ENCODE assay signal across 13 cellular contexts in genomic region chr2:20590704-20591515, GRCh38. TPM values are rescaled to one million over a fixed set of nuclear protein-coding genes. Genes with fewer than 3 reads are reported as not detected.
DNase-seq lines count a peak whose midpoint lies in the region; ATAC-seq, FAIRE-seq and TF ChIP-seq lines count a peak whose summit lies in the region.
"Had no signal": no experiment of that assay in that cellular context is flagged by ENCODE, and none has a peak within 500 bp of the region (broad histone marks: within the 10 kb centered on the region; RNA-seq: fewer than 3 reads in every experiment).

No MANE protein-coding gene starts in this region.

- FAIRE-seq in urothelium cell line (lab: Jason Lieb, UNC), result no peak

- H3K4me2 ChIP-seq in neuronal stem cell (ENCODE audit: insufficient read depth, low read length, poor library complexity, severe bottlenecking), result no peak overlapping the region

- H3K27me3 ChIP-seq in ACC112 (ENCODE audit: insufficient read depth, low read length) (no peaks in the 10 kb centered on the region), Peyer's patch (no peaks in the 10 kb centered on the region), neuronal stem cell (ENCODE audit: control insufficient read depth in 3 of 3, insufficient read depth in 3 of 3, low read depth in 1 of 3, low read length in 3 of 3) (no peaks in the 10 kb centered on the region)
- H3K27me3 ChIP-seq in CD4-positive, alpha-beta memory T cell (ENCODE audit: insufficient read depth, low read length), result no peaks in the 10 kb centered on the region
- H3K27me3 ChIP-seq: thyroid gland had no signal

- H4K8ac ChIP-seq in neuronal stem cell (ENCODE audit: low read depth, low read length), result no peak overlapping the region

- no peak overlapping the region for H2BK120ac ChIP-seq in neuronal stem cell (ENCODE audit: low read depth, low read length)

- H3K79me1 ChIP-seq in neuronal stem cell (ENCODE audit: low read depth, low read length), result no peaks in the 10 kb centered on the region

- H3K36me3 ChIP-seq in ACC112 (ENCODE audit: insufficient read depth, low read length), result no peaks in the 10 kb centered on the region
- no peaks in the 10 kb centered on the region for H3K36me3 ChIP-seq in Peyer's patch
- H3K36me3 ChIP-seq in neuronal stem cell (replicated peaks in 1 of 2; ENCODE audit: control insufficient read depth in 2 of 2, insufficient read depth in 2 of 2, low read length in 2 of 2), result no peaks in the 10 kb centered on the region
- H3K36me3 ChIP-seq in CD4-positive, alpha-beta memory T cell (ENCODE audit: insufficient read depth, low read length), result no peaks in the 10 kb centered on the region
- H3K36me3 ChIP-seq: thyroid gland had no signal

- H3K23ac ChIP-seq in neuronal stem cell (ENCODE audit: low read depth, low read length, poor library complexity), result no peak overlapping the region

- H2BK15ac ChIP-seq in neuronal stem cell (ENCODE audit: low read length), result peak overlapping the region; percentile 28

- no peak overlapping the region for H2BK5ac ChIP-seq in neuronal stem cell (ENCODE audit: low read length)

- TF ChIP-seq POLR2A in Peyer's patch (IDR thresholded peaks at IDR 0.05), result no peak

- H3K4me3 Mint-ChIP-seq in CD4-positive, alpha-beta memory T cell, result no peak overlapping the region
- H3K4me3 Mint-ChIP-seq: T-helper 17 cell had no signal

- H4K91ac ChIP-seq in neuronal stem cell (ENCODE audit: low read depth, low read length, poor library complexity), result no peak overlapping the region

- WGBS in neuronal stem cell (ENCODE audit: extremely low coverage in 2 of 2, insufficient read length in 2 of 2, insufficient replicate concordance in 1 of 2), 2 donors, result no CpG with 5 or more reads among the region's 11 CpGs

- DNase-seq in Peyer's patch, result peak in 2 of 3 donors; percentile 33 to 46
- DNase-seq in left cardiac atrium, result peak; percentile 53
- DNase-seq in neuronal stem cell (ENCODE audit: low spot score), result no peak
- DNase-seq in CD4-positive, alpha-beta memory T cell, result no peak
- no peak for DNase-seq in urothelium cell line (ENCODE audit: low spot score)
- DNase-seq: activated CD4-positive, alpha-beta T cell treated with anti-CD3 and anti-CD28 coated beads for 4 hours; DMS79 treated with DMSO at 0.1 percent for 48 hours; OCI-M1; T-helper 17 cell had no signal

- no peak overlapping the region for H3K9ac ChIP-seq in neuronal stem cell (ENCODE audit: low read depth, low read length, poor library complexity)

- peak overlapping the region; percentile 48 for H3K18ac ChIP-seq in neuronal stem cell (ENCODE audit: low read length)

- H3K27ac ChIP-seq in ACC112 (ENCODE audit: low read depth, low read length) (peak overlapping the region; percentile 60), Peyer's patch (no peak overlapping the region), neuronal stem cell (replicated peaks; ENCODE audit: low read length) (no peak overlapping the region)
- no peak overlapping the region for H3K27ac ChIP-seq in CD4-positive, alpha-beta memory T cell (ENCODE audit: low read depth, low read length)
- H3K27ac ChIP-seq: thyroid gland had no signal

- H3K14ac ChIP-seq in neuronal stem cell (ENCODE audit: low read length), result peak overlapping the region; percentile 76

- POLR2A ChIA-PET in CD4-positive, alpha-beta memory T cell (lab: Charles Lee; ENCODE audit: partially characterized antibody), result interaction anchor here (1.3 kb wide), 1 partner anchor 14 kb away, joined by 3 read pairs; no protein-coding TSS in a partner anchor

- no peaks in the 10 kb centered on the region for H3K27me3 Mint-ChIP-seq in CD4-positive, alpha-beta memory T cell
- H3K27me3 Mint-ChIP-seq: T-helper 17 cell had no signal

- H3K4me1 ChIP-seq in ACC112 (ENCODE audit: control insufficient read depth, insufficient read depth, low read length, unreplicated experiment) (peaks cover 58% of the 10 kb centered on the region), Peyer's patch (peaks cover 0 to 14% (median 6%) of the 10 kb centered on the region in 4 donors), neuronal stem cell (ENCODE audit: control insufficient read depth in 2 of 2, insufficient read depth in 1 of 2, low read depth in 1 of 2, low read length in 2 of 2) (peaks cover 8 to 21% of the 10 kb centered on the region in 2 donors)
- no peaks in the 10 kb centered on the region for H3K4me1 ChIP-seq in CD4-positive, alpha-beta memory T cell (ENCODE audit: insufficient read depth, low read length)

- no peaks in the 10 kb centered on the region for H3K9me3 ChIP-seq in Peyer's patch
- no peaks in the 10 kb centered on the region for H3K9me3 ChIP-seq in neuronal stem cell (replicated peaks in 1 of 2; ENCODE audit: control insufficient read depth in 2 of 2, insufficient read depth in 1 of 2, low read depth in 1 of 2, low read length in 2 of 2)
- H3K9me3 ChIP-seq in CD4-positive, alpha-beta memory T cell (ENCODE audit: control insufficient read depth in 1 of 2, low read length in 2 of 2), result no peaks in the 10 kb centered on the region
- H3K9me3 ChIP-seq: thyroid gland had no signal

- H2AK5ac ChIP-seq in neuronal stem cell (ENCODE audit: low read depth, low read length), result peak overlapping the region; percentile 73

- H3K4me1 Mint-ChIP-seq in CD4-positive, alpha-beta memory T cell, result peaks cover 0 to 5% (median under 1%) of the 10 kb centered on the region in 4 donors

- intact Hi-C loops in left cardiac atrium (cut with DNase I), result no loop called here
- intact Hi-C loops in CD4-positive, alpha-beta memory T cell (cut with micrococcal nuclease), result no loop called here

- no peak for TF ChIP-seq CTCF in Peyer's patch (IDR thresholded peaks at IDR 0.05)

- H2BK12ac ChIP-seq in neuronal stem cell (ENCODE audit: low read length), result no peak overlapping the region

- CTCF ChIA-PET in CD4-positive, alpha-beta memory T cell (lab: Charles Lee; ENCODE audit: partially characterized antibody), result no interaction called here

- H3K27ac Mint-ChIP-seq in CD4-positive, alpha-beta memory T cell, result no peak overlapping the region
- H3K27ac Mint-ChIP-seq: T-helper 17 cell had no signal

- H3K36me3 Mint-ChIP-seq in CD4-positive, alpha-beta memory T cell, result peaks cover 0 to 3% of the 10 kb centered on the region in 2 donors

- peak; percentile 52 to 65 for ATAC-seq in left cardiac atrium
- ATAC-seq in GM18873 (IDR thresholded peaks at IDR 0.05; ENCODE audit: low FRiP score, unreplicated experiment), result no peak
- no peak for ATAC-seq in HG02763 (IDR thresholded peaks at IDR 0.05; ENCODE audit: unreplicated experiment)
- ATAC-seq: T-helper 17 cell had no signal

- H2AFZ ChIP-seq in ACC112 (ENCODE audit: low read length, unreplicated experiment), result no peak overlapping the region
- no peak overlapping the region for H2AFZ ChIP-seq in neuronal stem cell (ENCODE audit: low read length)

- H3K4me3 ChIP-seq in ACC112 (ENCODE audit: low read depth, low read length) (no peak overlapping the region), Peyer's patch (no peak overlapping the region), neuronal stem cell (ENCODE audit: low read length in 2 of 2) (no peak overlapping the region)
- H3K4me3 ChIP-seq in CD4-positive, alpha-beta memory T cell (ENCODE audit: low read length in 2 of 2), result no peak overlapping the region
- H3K4me3 ChIP-seq: thyroid gland had no signal

- H3K4ac ChIP-seq in neuronal stem cell (ENCODE audit: low read length), result no peak overlapping the region

- no peaks in the 10 kb centered on the region for H3K9me3 Mint-ChIP-seq in CD4-positive, alpha-beta memory T cell

- no peaks in the 10 kb centered on the region for H3K79me2 ChIP-seq in ACC112 (ENCODE audit: control insufficient read depth, insufficient read depth, low read length, unreplicated experiment)

RNA-seq across cellular contexts. Expression of gene HS1BP3, which starts 60.0 kb away (rescaled TPM):
- total RNA-seq in Peyer's patch, result 10 to 100 TPM; 33.1 to 63.0 (median 41.0) TPM
- total RNA-seq in left cardiac atrium, result 10 to 100 TPM; 19.8 to 21.4 TPM
- polyA plus RNA-seq in neuronal stem cell (2013, experiment 1 of 2), result 13.1 TPM
- polyA plus RNA-seq in neuronal stem cell (2013, experiment 2 of 2), result 12.9 TPM
- total RNA-seq in CD4-positive, alpha-beta memory T cell, result 10 to 100 TPM; 20.1 TPM
- 10 to 100 TPM; 16.7 to 17.5 TPM for polyA plus RNA-seq in CD4-positive, alpha-beta memory T cell

Comparison
In these comparisons a context has a peak if more than half of its experiments do, and no peak if none do; other contexts are left out.
1. DNase-seq: peak in Peyer's patch (2 of 3) and left cardiac atrium (single experiment); none in neuronal stem cell (single experiment), CD4-positive, alpha-beta memory T cell (0 of 5) and urothelium cell line (single experiment).
2. ATAC-seq: peak in left cardiac atrium (2 of 2); none in GM18873 (single experiment) and HG02763 (single experiment).